In the genomic region with DNA sequence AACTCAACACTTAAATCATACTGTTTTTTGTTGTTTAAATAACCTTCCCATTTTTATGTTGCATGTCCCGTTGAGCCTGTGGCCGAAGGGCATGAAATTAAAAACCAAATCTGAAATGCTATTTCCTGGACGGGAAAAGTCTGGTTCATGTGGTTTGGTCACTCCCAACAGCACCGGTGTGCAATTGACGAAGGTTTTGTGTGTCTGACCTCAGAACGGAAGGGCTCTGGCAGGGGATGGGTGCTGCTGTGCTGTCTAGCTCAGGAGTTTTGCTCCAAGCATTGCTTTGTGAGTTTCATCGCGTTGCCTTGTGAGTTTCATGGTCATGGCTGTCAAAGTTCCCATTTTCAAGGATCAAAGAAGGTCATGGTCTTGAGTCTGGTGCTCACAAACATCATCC, we compare ENCODE assay signal across 28 cellular contexts.
"Had no signal": no experiment of that assay in that cellular context is flagged by ENCODE, and none has a peak within 500 bp of the region (broad histone marks: within the 10 kb centered on the region; RNA-seq: fewer than 3 reads in every experiment).

No MANE protein-coding gene starts in this region.

- H3K4me3 Mint-ChIP-seq: activated CD4-positive, alpha-beta memory T cell treated with anti-CD3 and anti-CD28 coated beads, Interleukin-2, amount 10 ng/mL, durations not matched to agents 7 days and 5 days; activated naive CD4-positive, alpha-beta T cell treated with anti-CD3 and anti-CD28 coated beads, Interleukin-2, amount 10 ng/mL, durations not matched to agents 7 days and 5 days; activated naive CD8-positive, alpha-beta T cell; activated naive CD8-positive, alpha-beta T cell treated with anti-CD3 and anti-CD28 coated beads, Interleukin-2, amount 50 U/mL, for 24 hours; brain had no signal

- H3K9ac ChIP-seq: KMS-11 had no signal

- H3K9me3 Mint-ChIP-seq: activated CD4-positive, alpha-beta memory T cell treated with anti-CD3 and anti-CD28 coated beads, Interleukin-2, amount 10 ng/mL, durations not matched to agents 7 days and 5 days; activated naive CD4-positive, alpha-beta T cell treated with anti-CD3 and anti-CD28 coated beads, Interleukin-2, amount 10 ng/mL, durations not matched to agents 7 days and 5 days; activated naive CD8-positive, alpha-beta T cell treated with anti-CD3 and anti-CD28 coated beads, Interleukin-2, amount 50 U/mL, for 24 hours had no signal

- DNase-seq: activated CD4-positive, alpha-beta memory T cell treated with anti-CD3 and anti-CD28 coated beads, Interleukin-2, amount 10 ng/mL, durations not matched to agents 7 days and 5 days; activated CD4-positive, alpha-beta T cell treated with anti-CD3 and anti-CD28 coated beads for 1 hour; activated CD4-positive, alpha-beta T cell treated with anti-CD3 and anti-CD28 coated beads for 48 hours; activated CD4-positive, CD25-positive, alpha-beta regulatory T cell; activated CD8-positive, alpha-beta memory T cell treated with anti-CD3 and anti-CD28 coated beads, Interleukin-2, amount 50 U/mL, for 48 hours; activated effector memory CD4-positive, alpha-beta T cell treated with Interleukin-2 at 50 U/mL for 16 hours; activated naive CD4-positive, alpha-beta T cell treated with anti-CD3 and anti-CD28 coated beads, Interleukin-2, amount 10 ng/mL, durations not matched to agents 7 days and 5 days; activated naive CD8-positive, alpha-beta T cell treated with anti-CD3 and anti-CD28 coated beads, Interleukin-2, amount 50 U/mL, for 24 hours; activated T-cell treated with anti-CD3 and anti-CD28 coated beads, Interleukin-2, amount 50 U/mL, for 48 hours; anterior cingulate cortex; caudate nucleus; cerebellar nuclear complex; NCI-H1105; NCI-H1417 treated with DMSO at 0.1 percent for 48 hours; NCI-H187 treated with DMSO at 0.1 percent for 48 hours; NCI-H2081; NCI-H226; NCI-H446 treated with DMSO at 0.1 percent for 48 hours; NCI-H526; NCI-H748 treated with DMSO at 0.1 percent for 48 hours; PC-9; Right ventricle myocardium superior; SW 1271; T1000; WERI-Rb-1 had no signal

- H3K27ac Mint-ChIP-seq: activated CD4-positive, alpha-beta memory T cell treated with anti-CD3 and anti-CD28 coated beads, Interleukin-2, amount 10 ng/mL, durations not matched to agents 7 days and 5 days; activated naive CD4-positive, alpha-beta T cell treated with anti-CD3 and anti-CD28 coated beads, Interleukin-2, amount 10 ng/mL, durations not matched to agents 7 days and 5 days; activated naive CD8-positive, alpha-beta T cell; activated naive CD8-positive, alpha-beta T cell treated with anti-CD3 and anti-CD28 coated beads, Interleukin-2, amount 50 U/mL, for 24 hours had no signal

- H2AFZ ChIP-seq: PC-9 had no signal

- H3K4me3 ChIP-seq: PC-9 had no signal

- H3K27me3 Mint-ChIP-seq: activated CD4-positive, alpha-beta memory T cell treated with anti-CD3 and anti-CD28 coated beads, Interleukin-2, amount 10 ng/mL, durations not matched to agents 7 days and 5 days; activated naive CD4-positive, alpha-beta T cell treated with anti-CD3 and anti-CD28 coated beads, Interleukin-2, amount 10 ng/mL, durations not matched to agents 7 days and 5 days; activated naive CD8-positive, alpha-beta T cell; activated naive CD8-positive, alpha-beta T cell treated with anti-CD3 and anti-CD28 coated beads, Interleukin-2, amount 50 U/mL, for 24 hours; brain had no signal

- H3K27ac ChIP-seq: KMS-11, PC-9, WERI-Rb-1 had no signal

- H3K36me3 ChIP-seq: WERI-Rb-1 had no signal

- H3K4me2 ChIP-seq: KMS-11, PC-9 had no signal

- ATAC-seq: activated naive CD8-positive, alpha-beta T cell treated with anti-CD3 and anti-CD28 coated beads, Interleukin-2, amount 50 U/mL, for 24 hours had no signal
